1 cellular context compared by ENCODE assay signal in the genomic region with DNA sequence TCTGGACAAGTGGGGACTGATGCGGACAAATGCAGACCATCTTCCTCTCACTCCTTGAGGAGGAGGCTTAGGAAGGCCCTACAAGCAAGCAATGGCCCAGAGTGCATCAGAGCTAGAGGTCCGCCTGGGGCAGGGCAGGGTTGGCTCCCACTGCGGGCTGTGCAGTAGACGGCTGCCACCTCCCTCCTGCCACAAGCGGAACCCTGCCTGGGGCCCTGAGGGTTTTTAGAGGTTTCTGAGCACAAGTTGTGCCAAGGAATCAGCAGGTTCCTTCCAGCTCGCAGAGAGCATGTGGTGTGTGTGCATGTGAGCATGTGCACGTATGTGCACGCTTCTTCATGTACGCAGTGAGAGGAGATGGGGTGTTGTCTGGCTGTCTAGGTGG.
TF ChIP-seq lines count a peak whose summit lies in the region.

No MANE protein-coding gene starts in this region.

TF ChIP-seq in H1, 55 proteins besides CTCF, POLR2A, EP300 and RAD21:
- TF ChIP-seq RNF2 (IDR thresholded peaks at IDR 0.05; ENCODE audit: borderline replicate concordance, low read depth, low read length, missing control alignments, poor library complexity, severe bottlenecking) (no peak), KDM5A (IDR thresholded peaks at IDR 0.05; ENCODE audit: low read length) (no peak), EGR1 (IDR thresholded peaks at IDR 0.05; ENCODE audit: borderline replicate concordance, low read depth, low read length) (no peak), SP2 (IDR thresholded peaks at IDR 0.05; ENCODE audit: low read length) (no peak), TCF12 (IDR thresholded peaks at IDR 0.05; ENCODE audit: low read depth, low read length) (no peak), RXRA (IDR thresholded peaks at IDR 0.05; ENCODE audit: insufficient read depth, low read depth, low read length) (no peak)
